15 cellular contexts compared by ENCODE assay signal in genomic region chr1:232143315-232143886, GRCh38.
A peak's percentile ranks its signal among the peaks of the same experiment; 100 is the strongest.
DNase-seq lines count a peak whose midpoint lies in the region; ATAC-seq, FAIRE-seq and TF ChIP-seq lines count a peak whose summit lies in the region.
"Had no signal": no experiment of that assay in that cellular context is flagged by ENCODE, and none has a peak within 500 bp of the region (broad histone marks: within the 10 kb centered on the region; RNA-seq: fewer than 3 reads in every experiment).

No MANE protein-coding gene starts in this region.

- ATAC-seq in lower lobe of right lung = peak; percentile 41 to 77
- ATAC-seq in effector memory CD8-positive, alpha-beta T cell (replicated peaks) = no peak
- ATAC-seq: Panc1; stimulated activated naive B cell treated with anti-CD40 and anti-IgM and Interleukin-4, amounts not matched to agents 10 μg/mL and 1 μg/mL and 100 μg/mL, for 72 hours had no signal

- TF ChIP-seq EP300 in suprapubic skin (IDR thresholded peaks at IDR 0.05) = no peak

- H3K4me3 ChIP-seq in astrocyte (ENCODE audit: insufficient read depth, low read depth, low read length) (no peak overlapping the region), lower lobe of right lung (no peak overlapping the region), suprapubic skin (no peak overlapping the region)

- H3K9me3 ChIP-seq in astrocyte (ENCODE audit: insufficient read depth, low read depth, low read length) (no peaks in the 10 kb centered on the region), lower lobe of right lung (peaks cover 6% of the 10 kb centered on the region), suprapubic skin (no peaks in the 10 kb centered on the region)

- no peaks in the 10 kb centered on the region for H3K36me3 Mint-ChIP-seq in HFFc6 (ENCODE audit: low read depth)
- H3K36me3 Mint-ChIP-seq in astrocyte (ENCODE audit: low read depth, unreplicated experiment) = no peaks in the 10 kb centered on the region
- H3K36me3 Mint-ChIP-seq in effector memory CD8-positive, alpha-beta T cell (ENCODE audit: insufficient read depth) = no peaks in the 10 kb centered on the region
- H3K36me3 Mint-ChIP-seq: stimulated activated naive B cell treated with anti-CD40 and anti-IgM and Interleukin-4, amounts not matched to agents 10 μg/mL and 1 μg/mL and 100 μg/mL, for 72 hours had no signal

- H3K36me3 ChIP-seq in astrocyte (ENCODE audit: insufficient read depth, low read length) (no peaks in the 10 kb centered on the region), lower lobe of right lung (no peaks in the 10 kb centered on the region), suprapubic skin (no peaks in the 10 kb centered on the region)

- FAIRE-seq in astrocyte (lab: Jason Lieb, UNC) = no peak
- FAIRE-seq: colon, frontal cortex had no signal

- no peak for TF ChIP-seq POLR2A in suprapubic skin (IDR thresholded peaks at IDR 0.05)

- H2AFZ ChIP-seq in astrocyte (ENCODE audit: low read depth, low read length) = peak overlapping the region; percentile 38

- H3K4me3 Mint-ChIP-seq in HFFc6 = no peak overlapping the region
- no peak overlapping the region for H3K4me3 Mint-ChIP-seq in astrocyte (ENCODE audit: unreplicated experiment)
- H3K4me3 Mint-ChIP-seq in effector memory CD8-positive, alpha-beta T cell = no peak overlapping the region
- H3K4me3 Mint-ChIP-seq: stimulated activated naive B cell treated with anti-CD40 and anti-IgM and Interleukin-4, amounts not matched to agents 10 μg/mL and 1 μg/mL and 100 μg/mL, for 72 hours had no signal

- TF ChIP-seq CTCF in HFFc6 (IDR thresholded peaks at IDR 0.05) (no peak), astrocyte (IDR thresholded peaks at IDR 0.05; ENCODE audit: insufficient read depth, low read depth, low read length) (no peak), lower lobe of right lung (IDR thresholded peaks at IDR 0.05) (no peak), suprapubic skin (IDR thresholded peaks at IDR 0.05) (no peak)

- H4K20me1 ChIP-seq in astrocyte (ENCODE audit: insufficient read depth, low read length) = no peaks in the 10 kb centered on the region

- H3K27me3 Mint-ChIP-seq in HFFc6 (ENCODE audit: insufficient read depth) (no peaks in the 10 kb centered on the region), astrocyte (ENCODE audit: low read depth, unreplicated experiment) (no peaks in the 10 kb centered on the region)
- peaks cover 9 to 16% of the 10 kb centered on the region in 2 donors for H3K27me3 Mint-ChIP-seq in effector memory CD8-positive, alpha-beta T cell
- H3K27me3 Mint-ChIP-seq: stimulated activated naive B cell treated with anti-CD40 and anti-IgM and Interleukin-4, amounts not matched to agents 10 μg/mL and 1 μg/mL and 100 μg/mL, for 72 hours had no signal

- intact Hi-C loops in lower lobe of right lung (cut with DNase I) = no loop called here

- peak overlapping the region; percentile 70 for H3K27ac Mint-ChIP-seq in HFFc6
- H3K27ac Mint-ChIP-seq in astrocyte (ENCODE audit: unreplicated experiment) = no peak overlapping the region
- H3K27ac Mint-ChIP-seq in effector memory CD8-positive, alpha-beta T cell = no peak overlapping the region
- H3K27ac Mint-ChIP-seq: stimulated activated naive B cell treated with anti-CD40 and anti-IgM and Interleukin-4, amounts not matched to agents 10 μg/mL and 1 μg/mL and 100 μg/mL, for 72 hours had no signal

- H3K27ac ChIP-seq in astrocyte (ENCODE audit: low read depth, low read length) = peak overlapping the region; percentile 63
- H3K27ac ChIP-seq in lower lobe of right lung = no peak overlapping the region
- H3K27ac ChIP-seq in suprapubic skin = peak overlapping the region; percentile 47

- H3K4me1 ChIP-seq in astrocyte (ENCODE audit: insufficient read depth, low read length) = peaks cover 16% of the 10 kb centered on the region
- peaks cover 11% of the 10 kb centered on the region for H3K4me1 ChIP-seq in lower lobe of right lung
- peaks cover 16% of the 10 kb centered on the region for H3K4me1 ChIP-seq in suprapubic skin

- DNase-seq in HFFc6 = no peak
- no peak for DNase-seq in astrocyte (ENCODE audit: low read depth)
- DNase-seq in lower lobe of right lung = no peak
- no peak for DNase-seq in suprapubic skin (ENCODE audit: low spot score in 2 of 2)
- no peak for DNase-seq in effector memory CD8-positive, alpha-beta T cell
- no peak for DNase-seq in stimulated activated naive CD4-positive, alpha-beta T cell (lab: John Stamatoyannopoulos, UW)
- DNase-seq in NCI-H345 treated with DMSO at 0.1 percent for 48 hours (lab: John Stamatoyannopoulos, UW; ENCODE audit: unreplicated experiment) = no peak
- DNase-seq: activated naive CD4-positive, alpha-beta T cell treated with anti-CD3 and anti-CD28 coated beads, Interleukin-2, amount 50 U/mL, for 16 hours; CD8-positive, alpha-beta memory T cell; Kasumi-1; kidney glomerular epithelial cell; stimulated activated naive B cell treated with anti-CD40 and anti-IgM and Interleukin-4, amounts not matched to agents 10 μg/mL and 1 μg/mL and 100 μg/mL, for 72 hours had no signal

- H3K4me1 Mint-ChIP-seq in HFFc6 (ENCODE audit: low read depth) = peaks cover 11% of the 10 kb centered on the region
- H3K4me1 Mint-ChIP-seq in astrocyte (ENCODE audit: low read depth, unreplicated experiment) = peaks cover 5% of the 10 kb centered on the region
- no peaks in the 10 kb centered on the region for H3K4me1 Mint-ChIP-seq in effector memory CD8-positive, alpha-beta T cell (ENCODE audit: low read depth in 2 of 2)
- H3K4me1 Mint-ChIP-seq: CD8-positive, alpha-beta memory T cell; stimulated activated naive B cell treated with anti-CD40 and anti-IgM and Interleukin-4, amounts not matched to agents 10 μg/mL and 1 μg/mL and 100 μg/mL, for 72 hours had no signal

- H3K27me3 ChIP-seq in astrocyte (ENCODE audit: insufficient read depth, low read length) = no peaks in the 10 kb centered on the region
- H3K27me3 ChIP-seq in lower lobe of right lung (ENCODE audit: low read depth) = no peaks in the 10 kb centered on the region
- no peaks in the 10 kb centered on the region for H3K27me3 ChIP-seq in suprapubic skin

- H3K79me2 ChIP-seq in astrocyte (ENCODE audit: insufficient read depth, low read length) = no peaks in the 10 kb centered on the region

- peak overlapping the region; percentile 63 for H3K4me2 ChIP-seq in astrocyte (ENCODE audit: low read length)

- peaks cover 21% of the 10 kb centered on the region for H3K9me3 Mint-ChIP-seq in HFFc6
- peaks cover 7% of the 10 kb centered on the region for H3K9me3 Mint-ChIP-seq in astrocyte (ENCODE audit: unreplicated experiment)
- peaks cover 0 to 2% of the 10 kb centered on the region in 2 donors for H3K9me3 Mint-ChIP-seq in effector memory CD8-positive, alpha-beta T cell

- WGBS in suprapubic skin = 74% methylated on average over 3 of the region's 3 CpGs

- H3K9ac ChIP-seq in astrocyte (ENCODE audit: low read length) = no peak overlapping the region
